Comparison of ENCODE assay signal across 21 cellular contexts in genomic region chr14:23518716-23519115, GRCh38. TPM values are rescaled to one million over a fixed set of nuclear protein-coding genes. Genes with fewer than 3 reads are reported as not detected.
"Had no signal": no experiment of that assay in that cellular context is flagged by ENCODE, and none has a peak within 500 bp of the region (broad histone marks: within the 10 kb centered on the region; RNA-seq: fewer than 3 reads in every experiment).

No MANE protein-coding gene starts in this region.

- H3K4me1 Mint-ChIP-seq: neural crest cell had no signal

- H3K36me3 ChIP-seq: esophagus squamous epithelium, heart left ventricle, pancreas, tibial artery, vagina had no signal

- H3K27me3 Mint-ChIP-seq: activated T-cell treated with anti-CD3 and anti-CD28 coated beads, Interleukin-2, amount 50 U/mL, for 24 hours had no signal

- H3K9me3 ChIP-seq: esophagus squamous epithelium, heart left ventricle, pancreas, stomach, tibial artery, vagina had no signal

- H3K4me3 ChIP-seq: esophagus squamous epithelium, heart left ventricle, pancreas, stomach, tibial artery, vagina had no signal

- ATAC-seq: activated naive CD4-positive, alpha-beta T cell treated with anti-CD3 and anti-CD28 coated beads, Interleukin-2, amount 50 U/mL, for 72 hours; foreskin keratinocyte; heart left ventricle; left ventricle myocardium superior; pancreas had no signal

- H3K36me3 Mint-ChIP-seq: activated naive CD4-positive, alpha-beta T cell treated with anti-CD3 and anti-CD28 coated beads, Interleukin-2, amount 50 U/mL, for 72 hours had no signal

- H3K4me1 ChIP-seq: foreskin keratinocyte, heart left ventricle, pancreas, tibial artery, vagina had no signal

- H3K27ac Mint-ChIP-seq: activated naive CD4-positive, alpha-beta T cell treated with anti-CD3 and anti-CD28 coated beads, Interleukin-2, amount 50 U/mL, for 72 hours; activated T-cell treated with anti-CD3 and anti-CD28 coated beads, Interleukin-2, amount 50 U/mL, for 24 hours had no signal

- FAIRE-seq: pancreas had no signal

- H3K4me3 Mint-ChIP-seq: activated T-cell treated with anti-CD3 and anti-CD28 coated beads, Interleukin-2, amount 50 U/mL, for 24 hours; neural crest cell had no signal

- H3K27me3 ChIP-seq: esophagus squamous epithelium, heart left ventricle, pancreas, stomach, tibial artery, vagina had no signal

- DNase-seq: activated CD4-positive, alpha-beta T cell treated with anti-CD3 and anti-CD28 coated beads, Interleukin-2, amount 50 U/mL, for 4 hours; activated CD4-positive, CD25-positive, alpha-beta regulatory T cell treated with anti-CD3 and anti-CD28 coated beads, Interleukin-2, amount 50 U/mL, for 72 hours; activated effector memory CD4-positive, alpha-beta T cell treated with anti-CD3 and anti-CD28 coated beads, Interleukin-2, amount 50 U/mL, for 16 hours; activated T-cell treated with anti-CD3 and anti-CD28 coated beads, Interleukin-2, amount 50 U/mL, for 24 hours; amniotic stem cell; esophagus squamous epithelium; foreskin keratinocyte; heart left ventricle; islet precursor cell; left ventricle myocardium superior; mesenchymal stem cell; pancreas; stimulated activated CD4-positive, alpha-beta T cell treated with anti-CD3 and anti-CD28 coated beads, Interleukin-15, amount 100 ng/mL, for 24 hours; stimulated activated CD4-positive, alpha-beta T cell treated with anti-CD3 and anti-CD28 coated beads, Interleukin-4, amount 100 ng/mL, for 4 hours; stomach; tibial artery had no signal

- H3K27ac ChIP-seq: esophagus squamous epithelium, foreskin keratinocyte, heart left ventricle, pancreas, stomach, tibial artery, vagina had no signal

- H3K9me3 Mint-ChIP-seq: activated naive CD4-positive, alpha-beta T cell treated with anti-CD3 and anti-CD28 coated beads, Interleukin-2, amount 50 U/mL, for 72 hours; activated T-cell treated with anti-CD3 and anti-CD28 coated beads, Interleukin-2, amount 50 U/mL, for 24 hours; neural crest cell had no signal

RNA-seq across cellular contexts. Expression of gene ZFHX2, which starts 32.8 kb away (rescaled TPM):
- total RNA-seq: skeletal muscle tissue had no signal

RNA-seq across cellular contexts. Expression of gene JPH4, which starts 59.9 kb away (rescaled TPM):
- total RNA-seq: activated naive CD4-positive, alpha-beta T cell treated with anti-CD3 and anti-CD28 coated beads, Interleukin-2, amount 50 U/mL, for 72 hours; foreskin keratinocyte; T-helper 2 cell treated with Interferon-gamma antibody and Interleukin-4, amounts not matched to agents 100 ng/mL and 5 ng/mL, for 36 hours had no signal
- polyA plus RNA-seq: foreskin keratinocyte had no signal
